Comparison of ENCODE assay signal across 29 cellular contexts in the genomic region with DNA sequence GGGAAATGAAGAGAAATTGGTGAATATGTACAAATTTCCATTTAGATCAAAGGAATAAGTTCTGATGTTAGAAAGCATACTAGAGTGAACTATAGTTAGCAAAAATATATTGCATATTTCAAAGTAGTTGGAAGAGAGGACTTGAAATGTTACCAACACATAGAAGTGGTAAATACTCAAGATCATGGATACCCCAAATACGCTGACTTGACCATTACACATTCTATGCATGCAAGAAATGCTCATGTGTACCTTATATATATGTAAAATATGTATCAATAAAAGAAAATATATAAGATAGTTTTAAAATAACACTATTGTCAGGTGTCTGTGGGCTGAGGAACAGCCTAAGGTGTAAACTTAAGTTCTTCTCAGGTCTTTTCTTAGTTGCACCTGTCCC.
"Had no signal": no experiment of that assay in that cellular context is flagged by ENCODE, and none has a peak within 500 bp of the region (broad histone marks: within the 10 kb centered on the region; RNA-seq: fewer than 3 reads in every experiment).

No MANE protein-coding gene starts in this region.

- H3K79me2 ChIP-seq: parathyroid adenoma had no signal

- FAIRE-seq: islet of Langerhans, kidney had no signal

- H3K4me1 ChIP-seq: left lung, neural progenitor cell, parathyroid adenoma, right atrium auricular region, stomach, suprapubic skin, tibial artery, uterus had no signal

- H3K27me3 ChIP-seq: left lung, neutrophil, right atrium auricular region, stomach, suprapubic skin, tibial artery, uterus had no signal

- DNase-seq: hypothalamus; immature natural killer cell; kidney; left colon; left lung; mesendoderm; naive B cell; natural killer cell; nephron progenitor cell; occipital lobe; stimulated activated CD4-positive, alpha-beta T cell treated with anti-CD3 and anti-CD28 coated beads, Interleukin-12 subunit alpha, Interleukin-12 subunit beta, amount 100 ng/mL, for 4 hours; stimulated activated CD4-positive, alpha-beta T cell treated with anti-CD3 and anti-CD28 coated beads, Interleukin-15, amount 100 ng/mL, for 24 hours; stimulated activated CD4-positive, alpha-beta T cell treated with anti-CD3 and anti-CD28 coated beads, Interleukin-2, amount 100 ng/mL, for 24 hours; stimulated activated CD4-positive, alpha-beta T cell treated with anti-CD3 and anti-CD28 coated beads, Interleukin-4, amount 100 ng/mL, for 1 hour; stimulated activated naive B cell treated with anti-CD40 and anti-IgM and Interleukin-4, amounts not matched to agents 10 μg/mL and 1 μg/mL and 100 μg/mL, for 72 hours; stimulated activated naive CD8-positive, alpha-beta T cell treated with anti-CD3 and anti-CD28 coated beads, Interleukin-15, Interleukin-2, amounts not matched to agents 100 U/mL and 50 U/mL, for 24 hours; stomach; tibial artery; uterus had no signal

- H3K9ac ChIP-seq: neural progenitor cell, parathyroid adenoma had no signal

- H3K4me3 ChIP-seq: left lung, lung, neural progenitor cell, right atrium auricular region, skin epidermis, stomach, suprapubic skin, thoracic aorta, tibial artery, uterus had no signal

- ATAC-seq: left colon; left lung; natural killer cell; sciatic nerve; stimulated activated naive B cell treated with anti-CD40 and anti-IgM and Interleukin-4, amounts not matched to agents 10 μg/mL and 1 μg/mL and 100 μg/mL, for 72 hours; stimulated activated naive CD8-positive, alpha-beta T cell treated with anti-CD3 and anti-CD28 coated beads, Interleukin-15, Interleukin-2, amounts not matched to agents 100 U/mL and 50 U/mL, for 24 hours had no signal

- H3K27ac ChIP-seq: left lung, neural progenitor cell, neutrophil, parathyroid adenoma, right atrium auricular region, skin epidermis, stomach, suprapubic skin, thoracic aorta, tibial artery, uterus had no signal

- H3K4me2 ChIP-seq: neural progenitor cell had no signal

- H2AFZ ChIP-seq: neural progenitor cell, parathyroid adenoma had no signal
